ENCODE assay signal across 1 cellular context in the genomic region with DNA sequence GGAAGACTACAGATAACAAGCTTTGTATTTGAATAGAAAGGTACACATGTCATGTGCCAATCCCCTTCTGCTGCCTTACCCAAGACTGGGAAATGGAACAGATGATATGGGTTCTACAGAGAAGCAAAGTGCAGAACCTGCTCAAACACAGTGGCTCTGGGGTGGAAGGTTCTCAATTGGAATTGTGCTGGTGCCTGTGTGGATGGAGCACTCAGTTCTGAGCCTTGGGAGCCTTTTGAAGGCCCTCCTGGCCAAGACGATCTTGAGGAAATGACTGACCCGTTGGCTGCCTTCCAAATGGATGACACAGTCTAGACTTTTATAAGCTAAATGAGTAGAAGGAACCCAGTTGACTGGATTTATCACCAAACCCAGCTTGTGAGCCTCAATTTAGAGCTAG.
TF ChIP-seq lines count a peak whose summit lies in the region.

No MANE protein-coding gene starts in this region.

TF ChIP-seq in SK-N-SH treated with all-trans-retinoic acid at 6 μM for 48 hours, 23 proteins besides CTCF, POLR2A, EP300 and RAD21 (continued from another document):
- TF ChIP-seq CSRNP3 (CRISPR knock-in tag; IDR thresholded peaks at IDR 0.05) (no peak), PPARA (CRISPR knock-in tag; IDR thresholded peaks at IDR 0.05; ENCODE audit: borderline replicate concordance) (no peak), GLIS3 (CRISPR knock-in tag; IDR thresholded peaks at IDR 0.05) (no peak), TOX (CRISPR knock-in tag; IDR thresholded peaks at IDR 0.05; ENCODE audit: borderline replicate concordance) (no peak), ZFP3 (CRISPR knock-in tag; IDR thresholded peaks at IDR 0.05) (no peak), PATZ1 (CRISPR knock-in tag; IDR thresholded peaks at IDR 0.05; ENCODE audit: borderline replicate concordance) (no peak)
- TF ChIP-seq, protein P1, sequence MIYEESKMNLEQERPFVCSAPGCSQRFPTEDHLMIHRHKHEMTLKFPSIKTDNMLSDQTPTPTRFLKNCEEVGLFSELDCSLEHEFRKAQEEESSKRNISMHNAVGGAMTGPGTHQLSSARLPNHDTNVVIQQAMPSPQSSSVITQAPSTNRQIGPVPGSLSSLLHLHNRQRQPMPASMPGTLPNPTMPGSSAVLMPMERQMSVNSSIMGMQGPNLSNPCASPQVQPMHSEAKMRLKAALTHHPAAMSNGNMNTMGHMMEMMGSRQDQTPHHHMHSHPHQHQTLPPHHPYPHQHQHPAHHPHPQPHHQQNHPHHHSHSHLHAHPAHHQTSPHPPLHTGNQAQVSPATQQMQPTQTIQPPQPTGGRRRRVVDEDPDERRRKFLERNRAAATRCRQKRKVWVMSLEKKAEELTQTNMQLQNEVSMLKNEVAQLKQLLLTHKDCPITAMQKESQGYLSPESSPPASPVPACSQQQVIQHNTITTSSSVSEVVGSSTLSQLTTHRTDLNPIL (CRISPR knock-in tag; IDR thresholded peaks at IDR 0.05; ENCODE audit: low read depth): no peak
